In the genomic region with DNA sequence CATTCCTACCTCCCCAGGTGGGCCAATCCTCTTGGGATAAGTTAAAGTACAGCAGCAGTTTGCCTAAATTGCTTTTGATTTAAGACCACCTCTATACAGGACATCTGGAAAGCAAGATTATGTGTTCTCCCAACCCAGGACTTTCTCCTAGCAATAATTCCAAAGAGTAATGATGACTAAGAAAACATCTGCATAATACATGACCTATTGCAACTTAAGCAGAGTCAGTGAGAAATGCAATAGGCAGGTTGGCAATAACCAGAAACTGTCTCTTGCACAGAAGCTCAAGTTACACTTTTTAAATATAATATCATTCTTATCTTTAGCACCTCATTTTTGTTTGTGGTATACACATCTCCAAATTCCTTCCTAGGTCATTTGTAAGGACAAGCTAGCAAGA, we compare ENCODE assay signal across 30 cellular contexts.
DNase-seq lines count a peak whose midpoint lies in the region; FAIRE-seq and TF ChIP-seq lines count a peak whose summit lies in the region.
"Had no signal": no experiment of that assay in that cellular context is flagged by ENCODE, and none has a peak within 500 bp of the region (broad histone marks: within the 10 kb centered on the region; RNA-seq: fewer than 3 reads in every experiment).

No MANE protein-coding gene starts in this region.

- H3K4me3 Mint-ChIP-seq in neural progenitor cell (no peak overlapping the region), progenitor cell of endocrine pancreas (ENCODE audit: low read depth) (no peak overlapping the region)
- H3K4me3 Mint-ChIP-seq: activated CD8-positive, alpha-beta memory T cell treated with anti-CD3 and anti-CD28 coated beads, Interleukin-2, amount 10 ng/mL, durations not matched to agents 7 days and 5 days; activated naive CD4-positive, alpha-beta T cell treated with anti-CD3 and anti-CD28 coated beads for 36 hours; activated T-cell treated with anti-CD3 and anti-CD28 coated beads, Interleukin-2, amount 50 U/mL, for 72 hours; CD4-positive, CD25-positive, alpha-beta regulatory T cell; natural killer cell treated with Interleukin-12 subunit alpha and Interleukin-12 subunit beta and Interleukin-15 and Interleukin-18, amount 100 ng/mL, for 72 hours had no signal

- DNase-seq in AG10803 (ENCODE audit: low read depth) (peak; percentile 21), HS-5 (ENCODE audit: low read depth) (peak; percentile 41), epithelial cell of proximal tubule (ENCODE audit: low read depth) (peak; percentile 36), neural progenitor cell (ENCODE audit: low spot score) (peak; percentile 9), NCI-H2227 (lab: John Stamatoyannopoulos, UW; ENCODE audit: unreplicated experiment) (no peak), GM19239 (ENCODE audit: insufficient read length, low spot score) (no peak), progenitor cell of endocrine pancreas (ENCODE audit: low spot score, unreplicated experiment) (no peak)
- DNase-seq: activated CD4-positive, alpha-beta T cell treated with anti-CD3 and anti-CD28 coated beads, Interleukin-2, amount 50 U/mL, for 1 hour; activated CD8-positive, alpha-beta memory T cell treated with anti-CD3 and anti-CD28 coated beads, Interleukin-2, amount 10 ng/mL, durations not matched to agents 7 days and 5 days; activated naive CD4-positive, alpha-beta T cell treated with anti-CD3 and anti-CD28 coated beads for 36 hours; activated T-cell treated with anti-CD3 and anti-CD28 coated beads, Interleukin-2, amount 50 U/mL, for 72 hours; amygdala; CD4-positive, CD25-positive, alpha-beta regulatory T cell; cortex of kidney; mucosa of descending colon; NCI-H1092; NCI-H187 treated with DMSO at 0.1 percent for 48 hours; NCI-H526; retina; SHP77; stimulated activated CD4-positive, alpha-beta T cell treated with anti-CD3 and anti-CD28 coated beads, Interleukin-1b, Interleukin-23, amount 100 ng/mL, for 48 hours; stomach; T1000; tibial artery had no signal

- no peaks in the 10 kb centered on the region for H3K27me3 Mint-ChIP-seq in neural progenitor cell (ENCODE audit: insufficient read depth, low read depth)
- no peaks in the 10 kb centered on the region for H3K27me3 Mint-ChIP-seq in progenitor cell of endocrine pancreas
- H3K27me3 Mint-ChIP-seq: activated CD8-positive, alpha-beta memory T cell treated with anti-CD3 and anti-CD28 coated beads, Interleukin-2, amount 10 ng/mL, durations not matched to agents 7 days and 5 days; CD4-positive, CD25-positive, alpha-beta regulatory T cell; natural killer cell treated with Interleukin-12 subunit alpha and Interleukin-12 subunit beta and Interleukin-15 and Interleukin-18, amount 100 ng/mL, for 72 hours had no signal

- no peak for FAIRE-seq in GM19239 (lab: Jason Lieb, UNC)
- FAIRE-seq: H54, keratinocyte had no signal

- TF ChIP-seq CTCF in AG10803 (conservative IDR thresholded peaks at IDR 0.05; ENCODE audit: low read length) (no peak), epithelial cell of proximal tubule (conservative IDR thresholded peaks at IDR 0.05; ENCODE audit: low read depth, low read length) (no peak), neural progenitor cell (IDR thresholded peaks at IDR 0.05) (no peak), progenitor cell of endocrine pancreas (IDR thresholded peaks at IDR 0.05; ENCODE audit: unreplicated experiment) (no peak)

- H3K9ac ChIP-seq in neural progenitor cell, result no peak overlapping the region

- H2AFZ ChIP-seq in neural progenitor cell (replicated peaks), result no peak overlapping the region

- H3K79me2 ChIP-seq in neural progenitor cell (ENCODE audit: low read depth), result no peaks in the 10 kb centered on the region

- no peak overlapping the region for H3K27ac ChIP-seq in neural progenitor cell
- H3K27ac ChIP-seq: cardiac muscle cell, esophagus muscularis mucosa, stomach, tibial artery had no signal

- H3K27me3 ChIP-seq in neural progenitor cell, result no peaks in the 10 kb centered on the region
- H3K27me3 ChIP-seq: cardiac muscle cell, esophagus muscularis mucosa, stomach, tibial artery had no signal

- H3K36me3 Mint-ChIP-seq in neural progenitor cell, result no peaks in the 10 kb centered on the region
- H3K36me3 Mint-ChIP-seq in progenitor cell of endocrine pancreas (ENCODE audit: insufficient read depth), result no peaks in the 10 kb centered on the region
- H3K36me3 Mint-ChIP-seq: activated CD8-positive, alpha-beta memory T cell treated with anti-CD3 and anti-CD28 coated beads, Interleukin-2, amount 10 ng/mL, durations not matched to agents 7 days and 5 days; CD4-positive, CD25-positive, alpha-beta regulatory T cell had no signal

- no peaks in the 10 kb centered on the region for H3K36me3 ChIP-seq in neural progenitor cell
- H3K36me3 ChIP-seq: cardiac muscle cell, esophagus muscularis mucosa, stomach, tibial artery had no signal

- H3K9me3 Mint-ChIP-seq in neural progenitor cell, result no peaks in the 10 kb centered on the region
- no peaks in the 10 kb centered on the region for H3K9me3 Mint-ChIP-seq in progenitor cell of endocrine pancreas (ENCODE audit: low read depth)

- H3F3A ChIP-seq in neural progenitor cell (ENCODE audit: low read depth), result no peaks in the 10 kb centered on the region

- no peaks in the 10 kb centered on the region for H3K4me1 Mint-ChIP-seq in neural progenitor cell
- peaks cover 16% of the 10 kb centered on the region for H3K4me1 Mint-ChIP-seq in progenitor cell of endocrine pancreas (ENCODE audit: low read depth)
- H3K4me1 Mint-ChIP-seq: activated CD8-positive, alpha-beta memory T cell treated with anti-CD3 and anti-CD28 coated beads, Interleukin-2, amount 10 ng/mL, durations not matched to agents 7 days and 5 days; CD4-positive, CD25-positive, alpha-beta regulatory T cell had no signal

- peak overlapping the region; percentile 1 for H3K4me2 ChIP-seq in neural progenitor cell
- H3K4me2 ChIP-seq: smooth muscle cell had no signal

- no peaks in the 10 kb centered on the region for H4K20me1 ChIP-seq in neural progenitor cell (ENCODE audit: low read depth)

- H3K4me1 ChIP-seq in neural progenitor cell, result peaks cover 11% of the 10 kb centered on the region
- H3K4me1 ChIP-seq: esophagus muscularis mucosa, stomach, tibial artery had no signal

- H3K27ac Mint-ChIP-seq in neural progenitor cell (no peak overlapping the region), progenitor cell of endocrine pancreas (no peak overlapping the region)
- H3K27ac Mint-ChIP-seq: activated CD8-positive, alpha-beta memory T cell treated with anti-CD3 and anti-CD28 coated beads, Interleukin-2, amount 10 ng/mL, durations not matched to agents 7 days and 5 days; activated naive CD4-positive, alpha-beta T cell treated with anti-CD3 and anti-CD28 coated beads for 36 hours; activated T-cell treated with anti-CD3 and anti-CD28 coated beads, Interleukin-2, amount 50 U/mL, for 72 hours; natural killer cell treated with Interleukin-12 subunit alpha and Interleukin-12 subunit beta and Interleukin-15 and Interleukin-18, amount 100 ng/mL, for 72 hours had no signal

- no peaks in the 10 kb centered on the region for H3K9me3 ChIP-seq in neural progenitor cell (ENCODE audit: low read depth)
- H3K9me3 ChIP-seq: esophagus muscularis mucosa, mucosa of descending colon, stomach, tibial artery had no signal

- H3K4me3 ChIP-seq in AG10803 (ENCODE audit: low read length) (no peak overlapping the region), epithelial cell of proximal tubule (ENCODE audit: low read depth, low read length) (no peak overlapping the region), neural progenitor cell (no peak overlapping the region)
- H3K4me3 ChIP-seq: cardiac muscle cell, esophagus muscularis mucosa, mucosa of descending colon, smooth muscle cell, stomach, tibial artery had no signal

Comparison
In these comparisons a context has a peak if more than half of its experiments do, and no peak if none do; other contexts are left out.
1. DNase-seq: peak in AG10803 (single experiment), HS-5 (single experiment), epithelial cell of proximal tubule (single experiment) and neural progenitor cell (single experiment); none in NCI-H2227 (single experiment), GM19239 (single experiment) and progenitor cell of endocrine pancreas (single experiment).